ENCODE assay signal across 10 cellular contexts in the genomic region with DNA sequence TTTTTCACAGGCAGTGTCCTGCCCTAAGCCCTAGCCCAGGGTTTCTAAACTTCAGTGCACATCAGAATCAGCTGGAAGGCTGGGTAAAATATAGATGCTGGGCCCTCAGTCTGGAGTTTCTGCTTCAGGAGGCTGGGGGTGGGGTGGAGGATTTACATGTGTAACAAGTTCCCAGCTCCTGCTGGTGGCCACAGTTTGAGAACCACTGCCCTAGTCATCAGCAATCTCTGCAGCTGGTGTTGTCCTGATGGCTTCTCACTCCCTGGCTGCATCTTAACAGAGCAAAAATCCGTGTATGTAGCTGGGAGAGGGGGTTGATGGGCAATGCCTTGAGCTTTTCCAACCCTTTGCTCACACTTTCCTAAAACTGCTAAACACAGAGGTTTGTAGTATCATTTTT.
DNase-seq lines count a peak whose midpoint lies in the region; ATAC-seq and TF ChIP-seq lines count a peak whose summit lies in the region.
"Had no signal": no experiment of that assay in that cellular context is flagged by ENCODE, and none has a peak within 500 bp of the region (broad histone marks: within the 10 kb centered on the region; RNA-seq: fewer than 3 reads in every experiment).

No MANE protein-coding gene starts in this region.

- H3K4me1 Mint-ChIP-seq in neural progenitor cell: peaks cover 16% of the 10 kb centered on the region
- peaks cover 0 to 2% of the 10 kb centered on the region in 2 donors for H3K4me1 Mint-ChIP-seq in stimulated activated naive B cell treated with anti-CD40 and anti-IgM and Interleukin-4, amounts not matched to agents 10 μg/mL and 1 μg/mL and 100 μg/mL, for 72 hours

- H3K9me3 ChIP-seq in NT2/D1 (ENCODE audit: insufficient read depth, low read length) (no peaks in the 10 kb centered on the region), lower lobe of right lung (no peaks in the 10 kb centered on the region), neural progenitor cell (ENCODE audit: low read depth) (no peaks in the 10 kb centered on the region)

- H3K27ac Mint-ChIP-seq in neural progenitor cell: no peak overlapping the region
- H3K27ac Mint-ChIP-seq in stimulated activated naive B cell treated with anti-CD40 and anti-IgM and Interleukin-4, amounts not matched to agents 10 μg/mL and 1 μg/mL and 100 μg/mL, for 72 hours: no peak overlapping the region

- H3K9me3 Mint-ChIP-seq in neural progenitor cell: no peaks in the 10 kb centered on the region
- H3K9me3 Mint-ChIP-seq in stimulated activated naive B cell treated with anti-CD40 and anti-IgM and Interleukin-4, amounts not matched to agents 10 μg/mL and 1 μg/mL and 100 μg/mL, for 72 hours: no peaks in the 10 kb centered on the region

- H3K27ac ChIP-seq in lower lobe of right lung (peak overlapping the region; percentile 82), temporal lobe (ENCODE audit: low read depth, low read length) (peak overlapping the region; percentile 80), neural progenitor cell (no peak overlapping the region)

- no peaks in the 10 kb centered on the region for H4K20me1 ChIP-seq in neural progenitor cell (ENCODE audit: low read depth)

- H2AFZ ChIP-seq in neural progenitor cell (replicated peaks): no peak overlapping the region

- H3K79me2 ChIP-seq in neural progenitor cell (ENCODE audit: low read depth): no peaks in the 10 kb centered on the region

- DNase-seq in NT2/D1 (ENCODE audit: low read depth, low spot score) (peak; percentile 15), choroid plexus epithelial cell (ENCODE audit: low read depth) (peak; percentile 89), lower lobe of right lung (no peak), NCI-H1930 (lab: John Stamatoyannopoulos, UW) (no peak), neural progenitor cell (ENCODE audit: low spot score) (no peak)
- DNase-seq in stimulated activated naive B cell treated with anti-CD40 and anti-IgM and Interleukin-4, amounts not matched to agents 10 μg/mL and 1 μg/mL and 100 μg/mL, for 72 hours: no peak
- DNase-seq: activated CD4-positive, alpha-beta T cell treated with anti-CD3 and anti-CD28 coated beads for 48 hours; stimulated activated naive CD4-positive, alpha-beta T cell treated with Interleukin-2 at 50 U/mL for 16 hours had no signal

- H3K4me1 ChIP-seq in NT2/D1 (ENCODE audit: insufficient read depth, insufficient read length) (peaks cover 7% of the 10 kb centered on the region), lower lobe of right lung (peaks cover 25% of the 10 kb centered on the region), neural progenitor cell (peaks cover 2% of the 10 kb centered on the region)

- TF ChIP-seq CTCF in choroid plexus epithelial cell (conservative IDR thresholded peaks at IDR 0.05; ENCODE audit: low read depth, low read length) (no peak), lower lobe of right lung (IDR thresholded peaks at IDR 0.05) (no peak), neural progenitor cell (IDR thresholded peaks at IDR 0.05) (no peak)

- H3K36me3 Mint-ChIP-seq in neural progenitor cell: peaks cover 10% of the 10 kb centered on the region
- no peaks in the 10 kb centered on the region for H3K36me3 Mint-ChIP-seq in stimulated activated naive B cell treated with anti-CD40 and anti-IgM and Interleukin-4, amounts not matched to agents 10 μg/mL and 1 μg/mL and 100 μg/mL, for 72 hours

- H3K4me3 ChIP-seq in NT2/D1 (ENCODE audit: insufficient read length, low read depth) (no peak overlapping the region), choroid plexus epithelial cell (ENCODE audit: low read depth, low read length) (no peak overlapping the region), lower lobe of right lung (no peak overlapping the region), neural progenitor cell (no peak overlapping the region)

- no peak overlapping the region for H3K4me3 Mint-ChIP-seq in neural progenitor cell
- no peak overlapping the region for H3K4me3 Mint-ChIP-seq in stimulated activated naive B cell treated with anti-CD40 and anti-IgM and Interleukin-4, amounts not matched to agents 10 μg/mL and 1 μg/mL and 100 μg/mL, for 72 hours

- H3K27me3 Mint-ChIP-seq in neural progenitor cell (ENCODE audit: insufficient read depth, low read depth): no peaks in the 10 kb centered on the region
- peaks cover 0 to 8% of the 10 kb centered on the region in 2 donors for H3K27me3 Mint-ChIP-seq in stimulated activated naive B cell treated with anti-CD40 and anti-IgM and Interleukin-4, amounts not matched to agents 10 μg/mL and 1 μg/mL and 100 μg/mL, for 72 hours

- no peaks in the 10 kb centered on the region for H3K36me3 ChIP-seq in NT2/D1 (ENCODE audit: insufficient read depth, insufficient read length, low read length)
- no peaks in the 10 kb centered on the region for H3K36me3 ChIP-seq in lower lobe of right lung
- H3K36me3 ChIP-seq in neural progenitor cell: no peaks in the 10 kb centered on the region

- ATAC-seq in lower lobe of right lung: no peak
- no peak for ATAC-seq in GM21390 (IDR thresholded peaks at IDR 0.05; ENCODE audit: unreplicated experiment)
- ATAC-seq in stimulated activated naive B cell treated with anti-CD40 and anti-IgM and Interleukin-4, amounts not matched to agents 10 μg/mL and 1 μg/mL and 100 μg/mL, for 72 hours (replicated peaks): no peak

- H3K9ac ChIP-seq in NT2/D1 (ENCODE audit: insufficient read length, low read depth) (no peak overlapping the region), neural progenitor cell (no peak overlapping the region)

- intact Hi-C loops in lower lobe of right lung (cut with DNase I): loop anchor here (10.0 kb wide), 3 partner anchors 116 to 256 kb away; no protein-coding TSS in a partner anchor

- no peaks in the 10 kb centered on the region for H3K27me3 ChIP-seq in NT2/D1 (ENCODE audit: insufficient read depth, insufficient read length)
- H3K27me3 ChIP-seq in lower lobe of right lung (ENCODE audit: low read depth): no peaks in the 10 kb centered on the region
- no peaks in the 10 kb centered on the region for H3K27me3 ChIP-seq in neural progenitor cell

- H3K4me2 ChIP-seq in neural progenitor cell: no peak overlapping the region

- peaks cover 8% of the 10 kb centered on the region for H3F3A ChIP-seq in neural progenitor cell (ENCODE audit: low read depth)

Comparison
In these comparisons a context has a peak if more than half of its experiments do, and no peak if none do; other contexts are left out.
1. DNase-seq: peak in NT2/D1 (single experiment) and choroid plexus epithelial cell (single experiment); none in lower lobe of right lung (single experiment), NCI-H1930 (0 of 2), neural progenitor cell (single experiment) and stimulated activated naive B cell treated with anti-CD40 and anti-IgM and Interleukin-4, amounts not matched to agents 10 μg/mL and 1 μg/mL and 100 μg/mL, for 72 hours (single experiment).